Comparison of ENCODE assay signal across 22 cellular contexts in genomic region chr5:170301149-170301548, GRCh38. TPM values are rescaled to one million over a fixed set of nuclear protein-coding genes. Genes with fewer than 3 reads are reported as not detected.
DNase-seq lines count a peak whose midpoint lies in the region; ATAC-seq and TF ChIP-seq lines count a peak whose summit lies in the region.
"Had no signal": no experiment of that assay in that cellular context is flagged by ENCODE, and none has a peak within 500 bp of the region (broad histone marks: within the 10 kb centered on the region; RNA-seq: fewer than 3 reads in every experiment).

No MANE protein-coding gene starts in this region.

- intact Hi-C loops in activated T-helper 2 cell treated with anti-CD3 and anti-CD28 coated beads, Interferon-gamma antibody, Interleukin-2, Interleukin-4, amounts not matched to agents 10 μg/mL and 5 μg/mL and 100 μg/mL, durations not matched to agents 14 hours and 24 hours and 36 hours (cut with micrococcal nuclease) = loop anchor here (5.0 kb wide), 1 partner anchor 34 kb away; no protein-coding TSS in a partner anchor
- intact Hi-C loops in upper lobe of right lung (cut with DNase I) = no loop called here

- no peak for TF ChIP-seq CTCF in upper lobe of right lung (IDR thresholded peaks at IDR 0.05)

- H3K9me3 Mint-ChIP-seq in activated naive CD4-positive, alpha-beta T cell treated with anti-CD3 and anti-CD28 coated beads, Interleukin-2, amount 10 ng/mL, durations not matched to agents 7 days and 5 days = no peaks in the 10 kb centered on the region
- H3K9me3 Mint-ChIP-seq in activated T-helper 2 cell treated with anti-CD3 and anti-CD28 coated beads, Interferon-gamma antibody, Interleukin-2, Interleukin-4, amounts not matched to agents 10 μg/mL and 5 μg/mL and 100 μg/mL, durations not matched to agents 14 hours and 24 hours and 36 hours = no peaks in the 10 kb centered on the region
- H3K9me3 Mint-ChIP-seq in natural killer cell treated with Interleukin-12 subunit alpha and Interleukin-12 subunit beta and Interleukin-15 and Interleukin-18, amount 100 ng/mL, for 72 hours = no peaks in the 10 kb centered on the region
- H3K9me3 Mint-ChIP-seq: type B pancreatic cell had no signal

- H3K27me3 ChIP-seq in upper lobe of right lung = no peaks in the 10 kb centered on the region
- H3K27me3 ChIP-seq: foreskin keratinocyte had no signal

- H3K36me3 Mint-ChIP-seq in activated naive CD4-positive, alpha-beta T cell treated with anti-CD3 and anti-CD28 coated beads, Interleukin-2, amount 10 ng/mL, durations not matched to agents 7 days and 5 days = peaks cover 15% of the 10 kb centered on the region
- peaks cover 18% of the 10 kb centered on the region for H3K36me3 Mint-ChIP-seq in activated T-helper 2 cell treated with anti-CD3 and anti-CD28 coated beads, Interferon-gamma antibody, Interleukin-2, Interleukin-4, amounts not matched to agents 10 μg/mL and 5 μg/mL and 100 μg/mL, durations not matched to agents 14 hours and 24 hours and 36 hours (ENCODE audit: low read depth)
- peaks cover 15% of the 10 kb centered on the region for H3K36me3 Mint-ChIP-seq in natural killer cell treated with Interleukin-12 subunit alpha and Interleukin-12 subunit beta and Interleukin-15 and Interleukin-18, amount 100 ng/mL, for 72 hours
- H3K36me3 Mint-ChIP-seq: brain, type B pancreatic cell had no signal

- peaks cover 26% of the 10 kb centered on the region for H3K4me1 ChIP-seq in upper lobe of right lung
- H3K4me1 ChIP-seq: foreskin keratinocyte had no signal

- no peaks in the 10 kb centered on the region for H3K9me3 ChIP-seq in upper lobe of right lung

- no peak overlapping the region for H3K27ac Mint-ChIP-seq in activated naive CD4-positive, alpha-beta T cell treated with anti-CD3 and anti-CD28 coated beads, Interleukin-2, amount 10 ng/mL, durations not matched to agents 7 days and 5 days
- H3K27ac Mint-ChIP-seq in activated T-helper 2 cell treated with anti-CD3 and anti-CD28 coated beads, Interferon-gamma antibody, Interleukin-2, Interleukin-4, amounts not matched to agents 10 μg/mL and 5 μg/mL and 100 μg/mL, durations not matched to agents 14 hours and 24 hours and 36 hours = peak overlapping the region; percentile 50
- peak overlapping the region; percentile 39 to 99 for H3K27ac Mint-ChIP-seq in natural killer cell treated with Interleukin-12 subunit alpha and Interleukin-12 subunit beta and Interleukin-15 and Interleukin-18, amount 100 ng/mL, for 72 hours
- H3K27ac Mint-ChIP-seq: brain, type B pancreatic cell had no signal

- DNase-seq in activated naive CD4-positive, alpha-beta T cell treated with anti-CD3 and anti-CD28 coated beads, Interleukin-2, amount 10 ng/mL, durations not matched to agents 7 days and 5 days = no peak
- no peak for DNase-seq in activated naive CD4-positive, alpha-beta T cell (lab: John Stamatoyannopoulos, UW)
- DNase-seq in activated T-helper 2 cell treated with anti-CD3 and anti-CD28 coated beads, Interferon-gamma antibody, Interleukin-2, Interleukin-4, amounts not matched to agents 10 μg/mL and 5 μg/mL and 100 μg/mL, durations not matched to agents 14 hours and 24 hours and 36 hours (ENCODE audit: low spot score) = no peak
- DNase-seq in natural killer cell treated with Interleukin-12 subunit alpha and Interleukin-12 subunit beta and Interleukin-15 and Interleukin-18, amount 100 ng/mL, for 72 hours (ENCODE audit: low spot score) = no peak
- no peak for DNase-seq in upper lobe of right lung
- DNase-seq in NK-92 (lab: John Stamatoyannopoulos, UW; ENCODE audit: unreplicated experiment) = no peak
- DNase-seq in activated effector memory CD4-positive, alpha-beta T cell treated with anti-CD3 and anti-CD28 coated beads, Interleukin-2, amount 50 U/mL, for 16 hours = no peak
- no peak for DNase-seq in HUDEP-2 (lab: John Stamatoyannopoulos, UW; ENCODE audit: unreplicated experiment in 76 of 76)
- DNase-seq: activated CD4-positive, alpha-beta T cell treated with anti-CD3 and anti-CD28 coated beads, Interleukin-2, amount 50 U/mL, for 4 hours; activated gamma-delta T cell; COR-L47; cortex of kidney; foreskin keratinocyte; KG1; mesenchymal stem cell; NCI-H2029; NCI-H446; stimulated activated CD4-positive, alpha-beta T cell treated with anti-CD3 and anti-CD28 coated beads, Interleukin-12 subunit alpha, Interleukin-12 subunit beta, amount 100 ng/mL, for 4 hours had no signal

- CTCF ChIA-PET in activated naive CD4-positive, alpha-beta T cell treated with anti-CD3 and anti-CD28 coated beads, Interleukin-2, amount 10 ng/mL, durations not matched to agents 7 days and 5 days (lab: Charles Lee) = interaction anchor here (2.9 to 24.2 kb wide), 3 partner anchors 9 to 33 kb away, joined by 10 to 465 read pairs (median 11); no protein-coding TSS in a partner anchor

- no peaks in the 10 kb centered on the region for H3K36me3 ChIP-seq in upper lobe of right lung

- H3K27ac ChIP-seq in upper lobe of right lung = peak overlapping the region; percentile 26
- H3K27ac ChIP-seq: foreskin keratinocyte, RWPE1 had no signal

- H3K4me1 Mint-ChIP-seq in activated naive CD4-positive, alpha-beta T cell treated with anti-CD3 and anti-CD28 coated beads, Interleukin-2, amount 10 ng/mL, durations not matched to agents 7 days and 5 days = peaks cover 79% of the 10 kb centered on the region
- peaks cover 60% of the 10 kb centered on the region for H3K4me1 Mint-ChIP-seq in activated T-helper 2 cell treated with anti-CD3 and anti-CD28 coated beads, Interferon-gamma antibody, Interleukin-2, Interleukin-4, amounts not matched to agents 10 μg/mL and 5 μg/mL and 100 μg/mL, durations not matched to agents 14 hours and 24 hours and 36 hours (ENCODE audit: low read depth)
- peaks cover 49 to 53% of the 10 kb centered on the region in 2 donors for H3K4me1 Mint-ChIP-seq in natural killer cell treated with Interleukin-12 subunit alpha and Interleukin-12 subunit beta and Interleukin-15 and Interleukin-18, amount 100 ng/mL, for 72 hours (ENCODE audit: low read depth in 2 of 2)

- no peaks in the 10 kb centered on the region for H3K27me3 Mint-ChIP-seq in activated naive CD4-positive, alpha-beta T cell treated with anti-CD3 and anti-CD28 coated beads, Interleukin-2, amount 10 ng/mL, durations not matched to agents 7 days and 5 days
- no peaks in the 10 kb centered on the region for H3K27me3 Mint-ChIP-seq in activated T-helper 2 cell treated with anti-CD3 and anti-CD28 coated beads, Interferon-gamma antibody, Interleukin-2, Interleukin-4, amounts not matched to agents 10 μg/mL and 5 μg/mL and 100 μg/mL, durations not matched to agents 14 hours and 24 hours and 36 hours (ENCODE audit: low read depth)
- no peaks in the 10 kb centered on the region for H3K27me3 Mint-ChIP-seq in natural killer cell treated with Interleukin-12 subunit alpha and Interleukin-12 subunit beta and Interleukin-15 and Interleukin-18, amount 100 ng/mL, for 72 hours

- ATAC-seq in natural killer cell treated with Interleukin-12 subunit alpha and Interleukin-12 subunit beta and Interleukin-15 and Interleukin-18, amount 100 ng/mL, for 72 hours = no peak
- ATAC-seq in upper lobe of right lung = no peak
- ATAC-seq: foreskin keratinocyte, HCT116 had no signal

- H3K4me3 ChIP-seq in upper lobe of right lung = no peak overlapping the region

- H3K4me3 Mint-ChIP-seq in activated naive CD4-positive, alpha-beta T cell treated with anti-CD3 and anti-CD28 coated beads, Interleukin-2, amount 10 ng/mL, durations not matched to agents 7 days and 5 days = peak overlapping the region; percentile 17
- H3K4me3 Mint-ChIP-seq in activated T-helper 2 cell treated with anti-CD3 and anti-CD28 coated beads, Interferon-gamma antibody, Interleukin-2, Interleukin-4, amounts not matched to agents 10 μg/mL and 5 μg/mL and 100 μg/mL, durations not matched to agents 14 hours and 24 hours and 36 hours (ENCODE audit: low read depth) = no peak overlapping the region
- H3K4me3 Mint-ChIP-seq in natural killer cell treated with Interleukin-12 subunit alpha and Interleukin-12 subunit beta and Interleukin-15 and Interleukin-18, amount 100 ng/mL, for 72 hours = no peak overlapping the region
- H3K4me3 Mint-ChIP-seq: brain, type B pancreatic cell had no signal

RNA-seq across cellular contexts. Expression of gene LCP2, which starts 3.6 kb away (rescaled TPM):
- total RNA-seq in activated T-helper 2 cell treated with anti-CD3 and anti-CD28 coated beads, Interferon-gamma antibody, Interleukin-2, Interleukin-4, amounts not matched to agents 10 μg/mL and 5 μg/mL and 100 μg/mL, durations not matched to agents 14 hours and 24 hours and 36 hours = 239 and 254 TPM in 2 replicates
- 100 to 1,000 TPM; 282 to 360 TPM for total RNA-seq in natural killer cell treated with Interleukin-12 subunit alpha and Interleukin-12 subunit beta and Interleukin-15 and Interleukin-18, amount 100 ng/mL, for 72 hours
- total RNA-seq in upper lobe of right lung = 83.1 TPM
- total RNA-seq: foreskin keratinocyte had no signal
